ENCODE assay signal across 20 cellular contexts in genomic region chr9:78243130-78243529, GRCh38. TPM values are rescaled to one million over a fixed set of nuclear protein-coding genes. Genes with fewer than 3 reads are reported as not detected.
DNase-seq lines count a peak whose midpoint lies in the region; ATAC-seq, FAIRE-seq and TF ChIP-seq lines count a peak whose summit lies in the region.
"Had no signal": no experiment of that assay in that cellular context is flagged by ENCODE, and none has a peak within 500 bp of the region (broad histone marks: within the 10 kb centered on the region; RNA-seq: fewer than 3 reads in every experiment).

No MANE protein-coding gene starts in this region.

- CTCF ChIA-PET in HepG2 (lab: Yijun Ruan, JAX; ENCODE audit: low intra/inter-chr PET ratio, low total read pairs), result no interaction called here

- H3K4me3 ChIP-seq in liver (ENCODE audit: low read depth in 1 of 3, low read length in 3 of 3), result no peak overlapping the region
- no peak overlapping the region for H3K4me3 ChIP-seq in HepG2 (replicated peaks in 1 of 3; ENCODE audit: insufficient read depth in 1 of 3, low read depth in 2 of 3, low read length in 3 of 3)
- H3K4me3 ChIP-seq: A549; BLaER1 treated with 17β-estradiol and CSF1 and Interleukin-3, amounts not matched to agents 10 nM and 100 nM had no signal

- peaks cover 0 to 2% (median 0%) of the 10 kb centered on the region in 4 donors for H3K36me3 ChIP-seq in liver (ENCODE audit: control insufficient read depth in 4 of 4, insufficient read depth in 3 of 4, low read depth in 1 of 4, low read length in 3 of 4)
- H3K36me3 ChIP-seq in HepG2 (replicated peaks in 1 of 2; ENCODE audit: control insufficient read depth in 1 of 2, insufficient read depth in 2 of 2, low read length in 2 of 2), result peaks cover 3 to 26% of the 10 kb centered on the region in 2 experiments; a peak in 4 of 5 replicates

- POLR2A ChIA-PET in HepG2 (lab: Yijun Ruan, JAX), result no interaction called here

- H3K9ac ChIP-seq in liver (ENCODE audit: low read depth in 1 of 2, low read length in 2 of 2) (peak overlapping the region in 1 of 2 donors; percentile 21), HepG2 (ENCODE audit: insufficient read depth, low read depth, low read length) (no peak overlapping the region)
- H3K9ac ChIP-seq: BLaER1 treated with 17β-estradiol and CSF1 and Interleukin-3, amounts not matched to agents 10 nM and 100 nM had no signal

- TF ChIP-seq CTCF in liver (IDR thresholded peaks at IDR 0.05; ENCODE audit: low read depth, low read length, missing input control), result no peak
- TF ChIP-seq CTCF in HepG2 (CRISPR knock-in tag; IDR thresholded peaks at IDR 0.05), result no peak

- WGBS in liver, result 98% methylated on average over 1 of the region's 1 CpG
- WGBS in HepG2 (ENCODE audit: low lambda C conversion rate), result 100% methylated on average over 1 of the region's 1 CpG

- peak overlapping the region in 1 of 2 donors; percentile 22 for H3K27ac ChIP-seq in liver (ENCODE audit: low read depth in 1 of 2, low read length in 2 of 2)
- no peak overlapping the region for H3K27ac ChIP-seq in HepG2 (ENCODE audit: extremely low read length, insufficient read depth, low read length)
- H3K27ac ChIP-seq: 22Rv1; A549; BLaER1 treated with 17β-estradiol and CSF1 and Interleukin-3, amounts not matched to agents 10 nM and 100 nM; C4-2B had no signal

- ATAC-seq in HepG2, result no peak
- peak; percentile 78 for ATAC-seq in left lobe of liver
- ATAC-seq in GM18867 (IDR thresholded peaks at IDR 0.05; ENCODE audit: unreplicated experiment), result no peak
- ATAC-seq: A549; CD8-positive, alpha-beta T cell had no signal

- TF ChIP-seq POLR2A in HepG2 (IDR thresholded peaks at IDR 0.05; ENCODE audit: insufficient read depth in 1 of 2, low read depth in 2 of 2, low read length in 2 of 2), result no peak

- intact Hi-C loops in HepG2 (cut with micrococcal nuclease; ENCODE audit: unreplicated experiment), result no loop called here

- H4K20me1 ChIP-seq in HepG2 (ENCODE audit: insufficient read depth, low read length), result no peaks in the 10 kb centered on the region

- DNase-seq in HepG2 (ENCODE audit: low spot score) (no peak), left lobe of liver (ENCODE audit: low spot score) (no peak), renal cortical epithelial cell (ENCODE audit: low read depth) (peak; percentile 12), midbrain (lab: John Stamatoyannopoulos, UW) (no peak)
- DNase-seq: AML-193; Caco-2; Calu3; CD4-positive, alpha-beta T cell; CD8-positive, alpha-beta T cell; DMS79 treated with DMSO at 0.1 percent for 48 hours; GF-D8 had no signal

- no peak for FAIRE-seq in HepG2 (lab: Jason Lieb, UNC)
- FAIRE-seq: A549, D721Med, GM12891, GM19239 had no signal

- TF ChIP-seq EP300 in HepG2 (IDR thresholded peaks at IDR 0.05; ENCODE audit: low read depth in 2 of 2, low read length in 2 of 2) (no peak), HepG2 (CRISPR knock-in tag; IDR thresholded peaks at IDR 0.05; ENCODE audit: borderline replicate concordance) (no peak)

- H2AFZ ChIP-seq in HepG2 (ENCODE audit: low read length), result no peak overlapping the region

- BruUV-seq in HepG2 (replicated peaks; lab: Mats Ljungman, UMichigan), result no TSS peak

- H3K9me3 ChIP-seq in liver (ENCODE audit: control insufficient read depth in 4 of 4, low read length in 3 of 4), result no peaks in the 10 kb centered on the region
- no peaks in the 10 kb centered on the region for H3K9me3 ChIP-seq in HepG2 (ENCODE audit: low read length)
- H3K9me3 ChIP-seq: A549; BLaER1 treated with 17β-estradiol and CSF1 and Interleukin-3, amounts not matched to agents 10 nM and 100 nM; Caco-2 had no signal

- H3K4me2 ChIP-seq in HepG2 (ENCODE audit: low read depth, low read length), result no peak overlapping the region
- H3K4me2 ChIP-seq: A549; BLaER1 treated with 17β-estradiol and CSF1 and Interleukin-3, amounts not matched to agents 10 nM and 100 nM had no signal

- TF ChIP-seq RAD21 in liver (IDR thresholded peaks at IDR 0.05) (no peak), HepG2 (CRISPR knock-in tag; IDR thresholded peaks at IDR 0.05) (no peak)

- H3K4me1 ChIP-seq in liver (ENCODE audit: control insufficient read depth in 4 of 4, insufficient read depth in 4 of 4, low read length in 3 of 4) (peaks cover 0 to 20% (median 15%) of the 10 kb centered on the region in 4 donors), HepG2 (ENCODE audit: insufficient read depth, low read length) (peaks cover 25% of the 10 kb centered on the region)
- H3K4me1 ChIP-seq: A549, Caco-2 had no signal

- H3K27me3 ChIP-seq in liver (ENCODE audit: control insufficient read depth in 4 of 4, insufficient read depth in 4 of 4, low read length in 3 of 4) (no peaks in the 10 kb centered on the region), HepG2 (ENCODE audit: control insufficient read depth in 1 of 2, insufficient read depth in 2 of 2, low read length in 2 of 2) (no peaks in the 10 kb centered on the region)
- H3K27me3 ChIP-seq: BLaER1 treated with 17β-estradiol and CSF1 and Interleukin-3, amounts not matched to agents 10 nM and 100 nM had no signal

- in situ Hi-C loops in HepG2 (cut with HindIII; ENCODE audit: extremely low pct_ligation_motif_present, low pct_unique_long_range_greater_than_20kb), result no loop called here

- H3K79me2 ChIP-seq in HepG2 (ENCODE audit: insufficient read depth, low read length), result no peaks in the 10 kb centered on the region

TF ChIP-seq in HepG2, 621 proteins besides CTCF, POLR2A, EP300 and RAD21 (continues in another document):
- TF ChIP-seq NR1H2 (CRISPR knock-in tag; IDR thresholded peaks at IDR 0.05; ENCODE audit: borderline replicate concordance, low read depth), result no peak
- TF ChIP-seq ZBTB21 (CRISPR knock-in tag; IDR thresholded peaks at IDR 0.05), result no peak

RNA-seq across cellular contexts. Expression of gene CEP78, which starts 7.3 kb away (rescaled TPM):
- total RNA-seq in liver (10 to 100 TPM in 1 of 2 donors, 1 to 10 TPM in 1; 8.9 to 12.0 TPM), HepG2 (2016; rRNA removed; fragmentation: Illumina TruSeq; extraction: Trizol) (30.8 and 38.3 TPM in 2 replicates), left lobe of liver (10.8 TPM), renal cortical epithelial cell (11.0 and 16.7 TPM in 2 replicates)
- polyA plus RNA-seq in liver (1 to 10 TPM; 2.6 to 3.9 TPM), HepG2 (2011; rRNA removed) (4.0 and 5.1 TPM in 2 replicates)
- total RNA-seq in HepG2 (2016; cell fraction: cytosol; rRNA removed; fragmentation: Illumina TruSeq; extraction: Trizol; ENCODE audit: low read depth), result 2.6 and 2.7 TPM in 2 replicates
- total RNA-seq in HepG2 (2016; cell fraction: insoluble cytoplasmic fraction; rRNA removed; fragmentation: Illumina TruSeq; extraction: Trizol), result 31.0 and 36.1 TPM in 2 replicates
- 13.2 and 13.7 TPM in 2 replicates for total RNA-seq in HepG2 (2016; cell fraction: membrane; rRNA removed; fragmentation: Illumina TruSeq; extraction: Trizol)
- 30.7 and 32.0 TPM in 2 replicates for total RNA-seq in HepG2 (2016; cell fraction: nucleus; rRNA removed; fragmentation: Illumina TruSeq; extraction: Trizol)
- polyA plus RNA-seq in HepG2 (2011; cell fraction: cytosol; rRNA removed), result 2.1 and 2.8 TPM in 2 replicates
- polyA plus RNA-seq in HepG2 (2011; cell fraction: nucleus; rRNA removed), result 4.8 and 5.6 TPM in 2 replicates
- polyA plus RNA-seq in HepG2 (2012), result 5.0 and 9.6 TPM in 2 replicates
- 1.9 and 2.3 TPM in 2 replicates for polyA plus RNA-seq in HepG2 (2016; cell fraction: cytosol; fragmentation: Illumina TruSeq; extraction: Trizol; ENCODE audit: low read depth)
- 22.9 and 23.5 TPM in 2 replicates for polyA plus RNA-seq in HepG2 (2016; cell fraction: insoluble cytoplasmic fraction; fragmentation: Illumina TruSeq; extraction: Trizol; ENCODE audit: low read depth)
- polyA plus RNA-seq in HepG2 (2016; cell fraction: membrane; fragmentation: Illumina TruSeq; extraction: Trizol; ENCODE audit: low read depth), result 5.8 and 7.0 TPM in 2 replicates
- polyA plus RNA-seq in HepG2 (2016; cell fraction: nucleus; fragmentation: Illumina TruSeq; extraction: Trizol; ENCODE audit: insufficient read depth, low read depth), result 30.4 and 34.3 TPM in 2 replicates
- 9.1 and 10.5 TPM in 2 replicates for polyA minus RNA-seq in HepG2 (2011; rRNA and poly(A)+ RNA removed; ENCODE audit: low replicate concordance)
- 6.1 and 6.5 TPM in 2 replicates for polyA minus RNA-seq in HepG2 (2011; cell fraction: cytosol; rRNA and poly(A)+ RNA removed)
- polyA minus RNA-seq in HepG2 (2011; cell fraction: nucleus; rRNA and poly(A)+ RNA removed), result 23.4 and 25.1 TPM in 2 replicates

RNA-seq across cellular contexts. Expression of gene PSAT1, which starts 53.8 kb away (rescaled TPM):
- total RNA-seq in liver (10 to 100 TPM; 28.0 to 57.1 TPM), HepG2 (2016; rRNA removed; fragmentation: Illumina TruSeq; extraction: Trizol) (135 and 262 TPM in 2 replicates), left lobe of liver (92.5 TPM), renal cortical epithelial cell (41.7 and 87.6 TPM in 2 replicates)
- polyA plus RNA-seq in liver (100 to 1,000 TPM in 1 of 2 donors, 10 to 100 TPM in 1; 76.5 to 156 TPM), HepG2 (2011; rRNA removed) (197 and 229 TPM in 2 replicates)
- total RNA-seq in HepG2 (2016; cell fraction: cytosol; rRNA removed; fragmentation: Illumina TruSeq; extraction: Trizol; ENCODE audit: low read depth), result 16.9 and 17.4 TPM in 2 replicates
- total RNA-seq in HepG2 (2016; cell fraction: insoluble cytoplasmic fraction; rRNA removed; fragmentation: Illumina TruSeq; extraction: Trizol), result 134 and 259 TPM in 2 replicates
- total RNA-seq in HepG2 (2016; cell fraction: membrane; rRNA removed; fragmentation: Illumina TruSeq; extraction: Trizol), result 55.1 and 59.2 TPM in 2 replicates
- total RNA-seq in HepG2 (2016; cell fraction: nucleus; rRNA removed; fragmentation: Illumina TruSeq; extraction: Trizol), result 92.0 and 102 TPM in 2 replicates
- 174 and 239 TPM in 2 replicates for polyA plus RNA-seq in HepG2 (2011; cell fraction: cytosol; rRNA removed)
- 53.5 and 69.1 TPM in 2 replicates for polyA plus RNA-seq in HepG2 (2011; cell fraction: nucleus; rRNA removed)
- polyA plus RNA-seq in HepG2 (2012), result 252 and 381 TPM in 2 replicates
- polyA plus RNA-seq in HepG2 (2016; cell fraction: cytosol; fragmentation: Illumina TruSeq; extraction: Trizol; ENCODE audit: low read depth), result 23.7 and 24.6 TPM in 2 replicates
- polyA plus RNA-seq in HepG2 (2016; cell fraction: insoluble cytoplasmic fraction; fragmentation: Illumina TruSeq; extraction: Trizol; ENCODE audit: low read depth), result 471 and 492 TPM in 2 replicates
- polyA plus RNA-seq in HepG2 (2016; cell fraction: membrane; fragmentation: Illumina TruSeq; extraction: Trizol; ENCODE audit: low read depth), result 65.5 and 69.3 TPM in 2 replicates
- 163 TPM in 2 replicates for polyA plus RNA-seq in HepG2 (2016; cell fraction: nucleus; fragmentation: Illumina TruSeq; extraction: Trizol; ENCODE audit: insufficient read depth, low read depth)
- 98.7 and 239 TPM in 2 replicates for polyA minus RNA-seq in HepG2 (2011; rRNA and poly(A)+ RNA removed; ENCODE audit: low replicate concordance)
- 170 and 192 TPM in 2 replicates for polyA minus RNA-seq in HepG2 (2011; cell fraction: cytosol; rRNA and poly(A)+ RNA removed)
- 105 and 132 TPM in 2 replicates for polyA minus RNA-seq in HepG2 (2011; cell fraction: nucleus; rRNA and poly(A)+ RNA removed)
